Comparison of ENCODE assay signal across 17 cellular contexts in genomic region chr7:10156972-10157371, GRCh38.
"Had no signal": no experiment of that assay in that cellular context is flagged by ENCODE, and none has a peak within 500 bp of the region (broad histone marks: within the 10 kb centered on the region; RNA-seq: fewer than 3 reads in every experiment).

No MANE protein-coding gene starts in this region.

- DNase-seq: activated CD4-positive, alpha-beta T cell treated with anti-CD3 and anti-CD28 coated beads, Interleukin-2, amount 10 ng/mL, durations not matched to agents 24 days and 14 days; activated naive CD4-positive, alpha-beta T cell; activated naive CD8-positive, alpha-beta T cell treated with anti-CD3 and anti-CD28 coated beads, Interleukin-2, amount 50 U/mL, for 24 hours; cortex of kidney; effector memory CD4-positive, alpha-beta T cell; mucosa of descending colon; naive thymus-derived CD8-positive, alpha-beta T cell; nucleus accumbens; sigmoid colon; stimulated activated CD4-positive, alpha-beta T cell treated with anti-CD3 and anti-CD28 coated beads, Interleukin-12 subunit alpha, Interleukin-12 subunit beta, amount 100 ng/mL, for 4 hours; stimulated activated naive CD4-positive, alpha-beta T cell treated with Interleukin-2 at 50 U/mL for 16 hours had no signal

- H3K27ac Mint-ChIP-seq: activated CD4-positive, alpha-beta T cell treated with anti-CD3 and anti-CD28 coated beads, Interleukin-2, amount 10 ng/mL, durations not matched to agents 24 days and 14 days; activated naive CD8-positive, alpha-beta T cell treated with anti-CD3 and anti-CD28 coated beads, Interleukin-2, amount 50 U/mL, for 24 hours; activated T-helper 1 cell treated with anti-CD3 and anti-CD28 coated beads, Interleukin-12 subunit alpha, Interleukin-12 subunit beta, Interleukin-2, Interleukin-4 antibody, amounts not matched to agents 30 ng/mL and 10 ng/mL and 1 ng/mL, durations not matched to agents 14 hours and 24 hours and 36 hours; naive thymus-derived CD8-positive, alpha-beta T cell; T-helper 1 cell treated with Interleukin-12 subunit alpha and Interleukin-12 subunit beta and Interleukin-4 antibody, amounts not matched to agents 30 μg/mL and 1 μg/mL, for 36 hours; type B pancreatic cell; WTC11 had no signal

- H3K36me3 Mint-ChIP-seq: naive thymus-derived CD8-positive, alpha-beta T cell; type B pancreatic cell; WTC11 had no signal

- H3K9me3 ChIP-seq: sigmoid colon had no signal

- ATAC-seq: activated naive CD8-positive, alpha-beta T cell treated with anti-CD3 and anti-CD28 coated beads, Interleukin-2, amount 50 U/mL, for 24 hours; mucosa of descending colon; naive thymus-derived CD8-positive, alpha-beta T cell; SK-N-SH treated with all-trans-retinoic acid at 6 μM for 48 hours; WTC11 had no signal

- H3K36me3 ChIP-seq: sigmoid colon had no signal

- H3K4me1 Mint-ChIP-seq: activated CD4-positive, alpha-beta T cell treated with anti-CD3 and anti-CD28 coated beads, Interleukin-2, amount 10 ng/mL, durations not matched to agents 24 days and 14 days; activated naive CD8-positive, alpha-beta T cell treated with anti-CD3 and anti-CD28 coated beads, Interleukin-2, amount 50 U/mL, for 24 hours; central memory CD8-positive, alpha-beta T cell; naive thymus-derived CD8-positive, alpha-beta T cell; WTC11 had no signal

- H3K27ac ChIP-seq: sigmoid colon had no signal

- H3K4me1 ChIP-seq: sigmoid colon had no signal

- H3K4me3 Mint-ChIP-seq: activated CD4-positive, alpha-beta T cell treated with anti-CD3 and anti-CD28 coated beads, Interleukin-2, amount 10 ng/mL, durations not matched to agents 24 days and 14 days; activated naive CD8-positive, alpha-beta T cell treated with anti-CD3 and anti-CD28 coated beads, Interleukin-2, amount 50 U/mL, for 24 hours; activated T-helper 1 cell treated with anti-CD3 and anti-CD28 coated beads, Interleukin-12 subunit alpha, Interleukin-12 subunit beta, Interleukin-2, Interleukin-4 antibody, amounts not matched to agents 30 ng/mL and 10 ng/mL and 1 ng/mL, durations not matched to agents 14 hours and 24 hours and 36 hours; central memory CD8-positive, alpha-beta T cell; naive thymus-derived CD8-positive, alpha-beta T cell; T-helper 1 cell treated with Interleukin-12 subunit alpha and Interleukin-12 subunit beta and Interleukin-4 antibody, amounts not matched to agents 30 μg/mL and 1 μg/mL, for 36 hours; type B pancreatic cell; WTC11 had no signal

- H3K27me3 ChIP-seq: sigmoid colon had no signal

- H3K4me3 ChIP-seq: mucosa of descending colon, sigmoid colon had no signal

- H3K9me3 Mint-ChIP-seq: activated CD4-positive, alpha-beta T cell treated with anti-CD3 and anti-CD28 coated beads, Interleukin-2, amount 10 ng/mL, durations not matched to agents 24 days and 14 days; activated T-helper 1 cell treated with anti-CD3 and anti-CD28 coated beads, Interleukin-12 subunit alpha, Interleukin-12 subunit beta, Interleukin-2, Interleukin-4 antibody, amounts not matched to agents 30 ng/mL and 10 ng/mL and 1 ng/mL, durations not matched to agents 14 hours and 24 hours and 36 hours; type B pancreatic cell; WTC11 had no signal

- H3K27me3 Mint-ChIP-seq: activated CD4-positive, alpha-beta T cell treated with anti-CD3 and anti-CD28 coated beads, Interleukin-2, amount 10 ng/mL, durations not matched to agents 24 days and 14 days; activated naive CD8-positive, alpha-beta T cell treated with anti-CD3 and anti-CD28 coated beads, Interleukin-2, amount 50 U/mL, for 24 hours; central memory CD8-positive, alpha-beta T cell; naive thymus-derived CD8-positive, alpha-beta T cell; type B pancreatic cell had no signal
